Comparison of ENCODE assay signal across 8 cellular contexts in genomic region chr12:92928962-92929915, GRCh38. TPM values are rescaled to one million over a fixed set of nuclear protein-coding genes. Genes with fewer than 3 reads are reported as not detected.
DNase-seq lines count a peak whose midpoint lies in the region; ATAC-seq and TF ChIP-seq lines count a peak whose summit lies in the region.

Gene EEA1, minus strand, starts transcription at chr12:92929295. Its CDS starts 229 bp downstream, at chr12:92929066.

- peak within 1 kb of the TSS; percentile 96 for H3K27ac Mint-ChIP-seq in activated T-helper 1 cell treated with anti-CD3 and anti-CD28 coated beads, Interleukin-12 subunit alpha, Interleukin-12 subunit beta, Interleukin-2, Interleukin-4 antibody, amounts not matched to agents 30 ng/mL and 10 ng/mL and 1 ng/mL, durations not matched to agents 14 hours and 24 hours and 36 hours
- peak within 1 kb of the TSS; percentile 89 to 99 (median 93) for H3K27ac Mint-ChIP-seq in naive thymus-derived CD4-positive, alpha-beta T cell
- H3K27ac Mint-ChIP-seq in stimulated activated naive B cell treated with anti-CD40 and anti-IgM and Interleukin-4, amounts not matched to agents 10 μg/mL and 1 μg/mL and 100 μg/mL, for 72 hours = peak within 1 kb of the TSS; percentile 98

- H3K9me3 Mint-ChIP-seq in activated T-helper 1 cell treated with anti-CD3 and anti-CD28 coated beads, Interleukin-12 subunit alpha, Interleukin-12 subunit beta, Interleukin-2, Interleukin-4 antibody, amounts not matched to agents 30 ng/mL and 10 ng/mL and 1 ng/mL, durations not matched to agents 14 hours and 24 hours and 36 hours = no peaks in the 10 kb centered on the region
- no peaks in the 10 kb centered on the region for H3K9me3 Mint-ChIP-seq in naive thymus-derived CD4-positive, alpha-beta T cell
- no peaks in the 10 kb centered on the region for H3K9me3 Mint-ChIP-seq in stimulated activated naive B cell treated with anti-CD40 and anti-IgM and Interleukin-4, amounts not matched to agents 10 μg/mL and 1 μg/mL and 100 μg/mL, for 72 hours

- H2AFZ ChIP-seq in Karpas-422 (ENCODE audit: low read length) = peak within 1 kb of the TSS; percentile 62

- H3K4me1 Mint-ChIP-seq in activated T-helper 1 cell treated with anti-CD3 and anti-CD28 coated beads, Interleukin-12 subunit alpha, Interleukin-12 subunit beta, Interleukin-2, Interleukin-4 antibody, amounts not matched to agents 30 ng/mL and 10 ng/mL and 1 ng/mL, durations not matched to agents 14 hours and 24 hours and 36 hours (ENCODE audit: low read depth) = peaks cover 31% of the 10 kb centered on the region
- peaks cover 20 to 53% (median 37%) of the 10 kb centered on the region in 7 donors for H3K4me1 Mint-ChIP-seq in naive thymus-derived CD4-positive, alpha-beta T cell
- H3K4me1 Mint-ChIP-seq in stimulated activated naive B cell treated with anti-CD40 and anti-IgM and Interleukin-4, amounts not matched to agents 10 μg/mL and 1 μg/mL and 100 μg/mL, for 72 hours = peaks cover 21 to 39% of the 10 kb centered on the region in 2 donors

- H3K36me3 ChIP-seq in DOHH2 (ENCODE audit: control insufficient read depth, low read length) (0 out of 2 replicates have a peak, but pooled peaks cover 2% of the 10 kb centered on the region), Karpas-422 (ENCODE audit: insufficient read depth, low read length) (no peaks in the 10 kb centered on the region)
- H3K36me3 ChIP-seq in naive thymus-derived CD4-positive, alpha-beta T cell (ENCODE audit: control insufficient read depth in 2 of 3, insufficient read depth in 3 of 3, low read length in 3 of 3) = no peaks in the 10 kb centered on the region

- H3K9me3 ChIP-seq in DOHH2 (ENCODE audit: control insufficient read depth, insufficient read depth, low read length) = no peaks in the 10 kb centered on the region
- no peaks in the 10 kb centered on the region for H3K9me3 ChIP-seq in Karpas-422 (ENCODE audit: low read length)
- no peaks in the 10 kb centered on the region for H3K9me3 ChIP-seq in naive thymus-derived CD4-positive, alpha-beta T cell (ENCODE audit: control insufficient read depth in 2 of 3, low read length in 3 of 3)

- peaks cover 3% of the 10 kb centered on the region for H3K36me3 Mint-ChIP-seq in activated T-helper 1 cell treated with anti-CD3 and anti-CD28 coated beads, Interleukin-12 subunit alpha, Interleukin-12 subunit beta, Interleukin-2, Interleukin-4 antibody, amounts not matched to agents 30 ng/mL and 10 ng/mL and 1 ng/mL, durations not matched to agents 14 hours and 24 hours and 36 hours (ENCODE audit: low read depth)
- H3K36me3 Mint-ChIP-seq in naive thymus-derived CD4-positive, alpha-beta T cell = peaks cover 0 to 9% (median 0%) of the 10 kb centered on the region in 5 donors
- H3K36me3 Mint-ChIP-seq in stimulated activated naive B cell treated with anti-CD40 and anti-IgM and Interleukin-4, amounts not matched to agents 10 μg/mL and 1 μg/mL and 100 μg/mL, for 72 hours = peaks cover 5 to 9% of the 10 kb centered on the region in 2 donors

- H4K20me1 ChIP-seq in DOHH2 (ENCODE audit: control insufficient read depth, insufficient read depth, low read depth, low read length) (peaks cover 11% of the 10 kb centered on the region; the same call in 1 of the 2 replicates), Karpas-422 (ENCODE audit: insufficient read depth, low read depth, low read length) (peaks cover 5% of the 10 kb centered on the region; the same call in 1 of the 2 replicates)

- peak within 1 kb of the TSS; percentile 90 for H3K9ac ChIP-seq in Karpas-422 (ENCODE audit: low read length)

- H3F3A ChIP-seq in DOHH2 (ENCODE audit: control insufficient read depth, insufficient read depth) = no peaks in the 10 kb centered on the region

- H3K27ac ChIP-seq in DOHH2 (ENCODE audit: low read depth, low read length) = peak within 1 kb of the TSS; percentile 76
- H3K27ac ChIP-seq in Karpas-422 (ENCODE audit: low read length) = peak within 1 kb of the TSS; percentile 47
- H3K27ac ChIP-seq in naive thymus-derived CD4-positive, alpha-beta T cell (ENCODE audit: low read depth, low read length) = peak within 1 kb of the TSS; percentile 96

- H3K9me2 ChIP-seq in DOHH2 (replicated peaks; ENCODE audit: control insufficient read depth, low read length) (no peaks in the 10 kb centered on the region), Karpas-422 (replicated peaks; ENCODE audit: insufficient read depth, low read length) (no peaks in the 10 kb centered on the region)

- H3K4me3 ChIP-seq in DOHH2 (ENCODE audit: low read length) = peak within 1 kb of the TSS; percentile 84
- peak within 1 kb of the TSS; percentile 86 for H3K4me3 ChIP-seq in Karpas-422 (ENCODE audit: low read length)
- H3K4me3 ChIP-seq in naive thymus-derived CD4-positive, alpha-beta T cell (ENCODE audit: low read length) = peak within 1 kb of the TSS; percentile 71

- peaks cover 44% of the 10 kb centered on the region for H3K79me2 ChIP-seq in DOHH2 (ENCODE audit: control insufficient read depth, low read length)
- H3K79me2 ChIP-seq in Karpas-422 (ENCODE audit: low read length) = peaks cover 43% of the 10 kb centered on the region

- peak within 1 kb of the TSS; percentile 90 for H3K4me2 ChIP-seq in DOHH2 (ENCODE audit: low read length)
- peak within 1 kb of the TSS; percentile 99 for H3K4me2 ChIP-seq in Karpas-422 (ENCODE audit: low read depth, low read length, poor library complexity, severe bottlenecking)

- H3K4me1 ChIP-seq in DOHH2 (ENCODE audit: control insufficient read depth, low read length) (peaks cover 26% of the 10 kb centered on the region), Karpas-422 (ENCODE audit: low read length) (peaks cover 34% of the 10 kb centered on the region)
- H3K4me1 ChIP-seq in naive thymus-derived CD4-positive, alpha-beta T cell (ENCODE audit: control insufficient read depth in 2 of 2, insufficient read depth in 2 of 2, low read length in 2 of 2) = peaks cover 19 to 23% of the 10 kb centered on the region in 2 donors

- peak; percentile 82 for ATAC-seq in GM21825 (IDR thresholded peaks at IDR 0.05; ENCODE audit: unreplicated experiment)
- peak; percentile 93 for ATAC-seq in naive thymus-derived CD4-positive, alpha-beta T cell
- peak; percentile 81 to 90 for ATAC-seq in stimulated activated naive B cell treated with anti-CD40 and anti-IgM and Interleukin-4, amounts not matched to agents 10 μg/mL and 1 μg/mL and 100 μg/mL, for 72 hours (replicated peaks)

- no peak for TF ChIP-seq CTCF in DOHH2 (IDR thresholded peaks at IDR 0.05; ENCODE audit: low read depth, low read length, poor library complexity, severe bottlenecking)

- intact Hi-C loops in activated T-helper 1 cell treated with anti-CD3 and anti-CD28 coated beads, Interleukin-12 subunit alpha, Interleukin-12 subunit beta, Interleukin-2, Interleukin-4 antibody, amounts not matched to agents 30 ng/mL and 10 ng/mL and 1 ng/mL, durations not matched to agents 14 hours and 24 hours and 36 hours (cut with micrococcal nuclease) = loop anchor here (1.0 to 10.0 kb wide), 15 partner anchors 102 to 1716 kb away; partner anchors contain the start of genes BTG1, CRADD and SOCS2
- intact Hi-C loops in naive thymus-derived CD4-positive, alpha-beta T cell (cut with micrococcal nuclease) = loop anchor here (1.0 to 10.0 kb wide), 23 partner anchors 21 to 1564 kb away; partner anchors contain the start of genes CRADD (in 2 of the 2), NUDT4 (in 2 of the 2), CEP83 (in 1 of the 2) and MRPL42 (in 1 of the 2)

- peak within 1 kb of the TSS; percentile 89 for H3K4me3 Mint-ChIP-seq in activated T-helper 1 cell treated with anti-CD3 and anti-CD28 coated beads, Interleukin-12 subunit alpha, Interleukin-12 subunit beta, Interleukin-2, Interleukin-4 antibody, amounts not matched to agents 30 ng/mL and 10 ng/mL and 1 ng/mL, durations not matched to agents 14 hours and 24 hours and 36 hours
- H3K4me3 Mint-ChIP-seq in naive thymus-derived CD4-positive, alpha-beta T cell = peak within 1 kb of the TSS; percentile 75 to 94 (median 91)
- peak within 1 kb of the TSS; percentile 89 to 91 for H3K4me3 Mint-ChIP-seq in stimulated activated naive B cell treated with anti-CD40 and anti-IgM and Interleukin-4, amounts not matched to agents 10 μg/mL and 1 μg/mL and 100 μg/mL, for 72 hours

- DNase-seq in Karpas-422 (peak; percentile 98), RKO (ENCODE audit: low spot score) (peak; percentile 96), fibroblast of gingiva (ENCODE audit: low read depth) (peak; percentile 97)
- DNase-seq in activated T-helper 1 cell treated with anti-CD3 and anti-CD28 coated beads, Interleukin-12 subunit alpha, Interleukin-12 subunit beta, Interleukin-2, Interleukin-4 antibody, amounts not matched to agents 30 ng/mL and 10 ng/mL and 1 ng/mL, durations not matched to agents 14 hours and 24 hours and 36 hours (ENCODE audit: low spot score) = peak; percentile 92
- peak; percentile 89 to 96 (median 91) for DNase-seq in naive thymus-derived CD4-positive, alpha-beta T cell
- peak; percentile 97 for DNase-seq in stimulated activated naive B cell treated with anti-CD40 and anti-IgM and Interleukin-4, amounts not matched to agents 10 μg/mL and 1 μg/mL and 100 μg/mL, for 72 hours

- CTCF ChIA-PET in naive thymus-derived CD4-positive, alpha-beta T cell (lab: Charles Lee) = interaction anchor here (0.7 to 5.9 kb wide), 7 partner anchors 21 to 453 kb away, joined by 3 to 52 read pairs (median 4); no protein-coding TSS in a partner anchor

- H3K27me3 ChIP-seq in DOHH2 (ENCODE audit: control insufficient read depth, low read length) (no peaks in the 10 kb centered on the region), Karpas-422 (ENCODE audit: low read length) (no peaks in the 10 kb centered on the region)
- H3K27me3 ChIP-seq in naive thymus-derived CD4-positive, alpha-beta T cell (ENCODE audit: control insufficient read depth in 2 of 2, insufficient read depth in 2 of 2, low read length in 2 of 2) = no peaks in the 10 kb centered on the region

- H3K27me3 Mint-ChIP-seq in activated T-helper 1 cell treated with anti-CD3 and anti-CD28 coated beads, Interleukin-12 subunit alpha, Interleukin-12 subunit beta, Interleukin-2, Interleukin-4 antibody, amounts not matched to agents 30 ng/mL and 10 ng/mL and 1 ng/mL, durations not matched to agents 14 hours and 24 hours and 36 hours (ENCODE audit: insufficient read depth) = peaks cover 13% of the 10 kb centered on the region
- peaks cover 0 to 6% (median 0%) of the 10 kb centered on the region in 5 donors for H3K27me3 Mint-ChIP-seq in naive thymus-derived CD4-positive, alpha-beta T cell
- H3K27me3 Mint-ChIP-seq in stimulated activated naive B cell treated with anti-CD40 and anti-IgM and Interleukin-4, amounts not matched to agents 10 μg/mL and 1 μg/mL and 100 μg/mL, for 72 hours = no peaks in the 10 kb centered on the region

- POLR2A ChIA-PET in naive thymus-derived CD4-positive, alpha-beta T cell (lab: Charles Lee) = interaction anchor here (1.0 to 5.7 kb wide), 18 partner anchors 9 to 555 kb away, joined by 3 to 127 read pairs (median 4); partner anchors contain the start of gene UBE2N

RNA-seq across cellular contexts. Expression of gene EEA1, which starts in this region (rescaled TPM):
- total RNA-seq in Karpas-422 (2014; rRNA removed; shearing (Covaris generic); ENCODE audit: low replicate concordance) = 4.8 and 9.2 TPM in 2 replicates
- 17.5 and 18.8 TPM in 2 replicates for total RNA-seq in activated T-helper 1 cell treated with anti-CD3 and anti-CD28 coated beads, Interleukin-12 subunit alpha, Interleukin-12 subunit beta, Interleukin-2, Interleukin-4 antibody, amounts not matched to agents 30 ng/mL and 10 ng/mL and 1 ng/mL, durations not matched to agents 14 hours and 24 hours and 36 hours
- 10 to 100 TPM; 20.9 to 28.3 (median 27.9) TPM for total RNA-seq in naive thymus-derived CD4-positive, alpha-beta T cell
- 10 to 100 TPM; 21.5 to 22.2 TPM for polyA plus RNA-seq in naive thymus-derived CD4-positive, alpha-beta T cell

Comparison
In these comparisons a context has a peak if more than half of its experiments do, and no peak if none do; other contexts are left out.
1. Peak in every context shown above with its lines: DNase-seq, ATAC-seq, H3K4me3 ChIP-seq and H3K27ac ChIP-seq.